1 cellular context compared by ENCODE assay signal in the genomic region with DNA sequence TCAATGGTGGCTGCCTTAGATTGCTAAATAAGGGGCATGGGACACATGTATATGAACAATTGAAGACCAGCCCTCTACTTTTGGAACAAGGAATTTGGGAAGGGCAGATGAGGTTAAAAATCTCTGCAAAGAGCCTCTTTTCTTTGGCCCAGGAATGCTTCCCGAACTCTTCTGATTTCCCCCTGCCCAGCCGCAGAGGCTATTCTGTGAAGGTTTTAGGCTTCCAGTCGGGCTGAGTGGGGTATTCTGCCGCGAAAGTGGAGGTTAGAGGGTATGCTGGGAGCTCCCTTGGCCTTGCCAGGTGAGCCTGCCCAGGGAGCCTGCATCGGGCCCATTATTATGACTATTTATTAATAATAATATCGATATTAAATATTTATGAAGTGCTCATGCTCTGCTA.
TF ChIP-seq lines count a peak whose summit lies in the region.

No MANE protein-coding gene starts in this region.

TF ChIP-seq in K562, 482 proteins besides CTCF, POLR2A, EP300 and RAD21:
- TF ChIP-seq, protein P1, sequence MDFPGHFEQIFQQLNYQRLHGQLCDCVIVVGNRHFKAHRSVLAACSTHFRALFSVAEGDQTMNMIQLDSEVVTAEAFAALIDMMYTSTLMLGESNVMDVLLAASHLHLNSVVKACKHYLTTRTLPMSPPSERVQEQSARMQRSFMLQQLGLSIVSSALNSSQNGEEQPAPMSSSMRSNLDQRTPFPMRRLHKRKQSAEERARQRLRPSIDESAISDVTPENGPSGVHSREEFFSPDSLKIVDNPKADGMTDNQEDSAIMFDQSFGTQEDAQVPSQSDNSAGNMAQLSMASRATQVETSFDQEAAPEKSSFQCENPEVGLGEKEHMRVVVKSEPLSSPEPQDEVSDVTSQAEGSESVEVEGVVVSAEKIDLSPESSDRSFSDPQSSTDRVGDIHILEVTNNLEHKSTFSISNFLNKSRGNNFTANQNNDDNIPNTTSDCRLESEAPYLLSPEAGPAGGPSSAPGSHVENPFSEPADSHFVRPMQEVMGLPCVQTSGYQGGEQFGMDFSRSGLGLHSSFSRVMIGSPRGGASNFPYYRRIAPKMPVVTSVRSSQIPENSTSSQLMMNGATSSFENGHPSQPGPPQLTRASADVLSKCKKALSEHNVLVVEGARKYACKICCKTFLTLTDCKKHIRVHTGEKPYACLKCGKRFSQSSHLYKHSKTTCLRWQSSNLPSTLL (IDR thresholded peaks at IDR 0.05): no peak
- TF ChIP-seq ZKSCAN8 (CRISPR knock-in tag; IDR thresholded peaks at IDR 0.05): no peak
